ENCODE assay signal across 1 cellular context in the genomic region with DNA sequence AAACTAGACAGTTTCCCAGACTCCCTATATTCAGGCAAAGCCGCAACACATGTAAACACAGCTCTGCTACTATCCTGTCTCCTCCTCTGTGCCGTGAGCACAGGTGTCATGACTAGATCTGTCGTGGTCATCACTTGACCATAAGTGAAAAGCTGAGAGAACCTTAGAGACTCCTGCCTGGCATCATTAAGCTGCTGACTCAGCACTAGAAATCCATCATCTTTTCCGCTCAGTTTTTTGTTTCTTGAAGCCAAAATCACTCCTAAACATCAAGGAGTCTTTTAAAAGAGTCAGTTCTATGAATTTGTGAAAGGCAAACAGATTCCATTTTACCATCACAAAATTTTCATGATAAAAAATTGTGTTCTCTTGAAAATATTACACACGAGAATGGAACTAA.
TF ChIP-seq lines count a peak whose summit lies in the region.

No MANE protein-coding gene starts in this region.

TF ChIP-seq in GM12878, 131 proteins besides CTCF, POLR2A, EP300 and RAD21 (continued from another document):
- TF ChIP-seq TARDBP (IDR thresholded peaks at IDR 0.05; ENCODE audit: borderline replicate concordance): no peak
